Comparison of ENCODE assay signal across 1 cellular context in the genomic region with DNA sequence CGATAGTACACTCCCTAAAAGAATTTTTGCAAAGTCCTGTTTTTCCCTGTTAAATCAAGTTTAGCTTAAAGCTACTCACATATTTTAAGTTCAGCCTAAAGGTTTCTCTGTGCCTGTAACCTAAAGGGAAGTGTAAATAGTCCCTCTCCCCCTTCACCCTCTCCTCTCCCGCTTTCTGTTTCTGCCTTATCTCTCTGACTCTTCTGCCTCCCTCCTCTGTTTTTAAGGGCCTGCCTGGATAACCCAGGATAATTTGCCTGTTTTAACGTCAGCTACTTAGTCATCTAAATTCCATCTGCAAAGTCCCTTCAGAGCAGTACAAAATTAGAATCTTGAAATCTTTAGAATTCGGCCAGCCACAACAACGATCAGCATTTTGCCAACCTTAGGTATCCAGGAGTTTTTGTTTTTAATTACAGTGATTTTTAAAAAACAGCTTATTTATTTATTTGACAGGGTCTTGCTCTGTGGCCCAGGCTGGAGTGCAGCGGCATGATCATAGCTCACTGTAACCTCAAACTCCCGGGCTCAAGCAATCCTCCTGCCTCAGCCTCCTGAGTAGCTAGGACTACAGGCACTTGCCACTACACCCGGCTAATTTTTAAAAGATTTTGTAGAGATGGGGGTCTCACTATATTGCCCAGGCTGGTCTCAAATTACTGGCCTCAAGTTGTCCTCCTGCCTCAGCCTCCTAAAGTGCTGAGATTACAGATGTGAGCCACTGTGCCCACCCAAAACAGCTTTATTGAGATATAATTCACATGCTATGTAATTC.
A peak's percentile ranks its signal among the peaks of the same experiment; 100 is the strongest.
TF ChIP-seq lines count a peak whose summit lies in the region.

No MANE protein-coding gene starts in this region.

TF ChIP-seq in K562, 482 proteins besides CTCF, POLR2A, EP300 and RAD21 (continued from another document):
- TF ChIP-seq, protein P1, sequence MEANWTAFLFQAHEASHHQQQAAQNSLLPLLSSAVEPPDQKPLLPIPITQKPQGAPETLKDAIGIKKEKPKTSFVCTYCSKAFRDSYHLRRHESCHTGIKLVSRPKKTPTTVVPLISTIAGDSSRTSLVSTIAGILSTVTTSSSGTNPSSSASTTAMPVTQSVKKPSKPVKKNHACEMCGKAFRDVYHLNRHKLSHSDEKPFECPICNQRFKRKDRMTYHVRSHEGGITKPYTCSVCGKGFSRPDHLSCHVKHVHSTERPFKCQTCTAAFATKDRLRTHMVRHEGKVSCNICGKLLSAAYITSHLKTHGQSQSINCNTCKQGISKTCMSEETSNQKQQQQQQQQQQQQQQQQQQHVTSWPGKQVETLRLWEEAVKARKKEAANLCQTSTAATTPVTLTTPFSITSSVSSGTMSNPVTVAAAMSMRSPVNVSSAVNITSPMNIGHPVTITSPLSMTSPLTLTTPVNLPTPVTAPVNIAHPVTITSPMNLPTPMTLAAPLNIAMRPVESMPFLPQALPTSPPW (CRISPR knock-in tag; IDR thresholded peaks at IDR 0.05), result peak; percentile 25; the same call in 1 of the 2 replicates
- TF ChIP-seq ZNF121 (CRISPR knock-in tag; conservative IDR thresholded peaks at IDR 0.05) (peak; percentile 55), ZNF133 (CRISPR knock-in tag; IDR thresholded peaks at IDR 0.05) (no peak)
